9 cellular contexts compared by ENCODE assay signal in the genomic region with DNA sequence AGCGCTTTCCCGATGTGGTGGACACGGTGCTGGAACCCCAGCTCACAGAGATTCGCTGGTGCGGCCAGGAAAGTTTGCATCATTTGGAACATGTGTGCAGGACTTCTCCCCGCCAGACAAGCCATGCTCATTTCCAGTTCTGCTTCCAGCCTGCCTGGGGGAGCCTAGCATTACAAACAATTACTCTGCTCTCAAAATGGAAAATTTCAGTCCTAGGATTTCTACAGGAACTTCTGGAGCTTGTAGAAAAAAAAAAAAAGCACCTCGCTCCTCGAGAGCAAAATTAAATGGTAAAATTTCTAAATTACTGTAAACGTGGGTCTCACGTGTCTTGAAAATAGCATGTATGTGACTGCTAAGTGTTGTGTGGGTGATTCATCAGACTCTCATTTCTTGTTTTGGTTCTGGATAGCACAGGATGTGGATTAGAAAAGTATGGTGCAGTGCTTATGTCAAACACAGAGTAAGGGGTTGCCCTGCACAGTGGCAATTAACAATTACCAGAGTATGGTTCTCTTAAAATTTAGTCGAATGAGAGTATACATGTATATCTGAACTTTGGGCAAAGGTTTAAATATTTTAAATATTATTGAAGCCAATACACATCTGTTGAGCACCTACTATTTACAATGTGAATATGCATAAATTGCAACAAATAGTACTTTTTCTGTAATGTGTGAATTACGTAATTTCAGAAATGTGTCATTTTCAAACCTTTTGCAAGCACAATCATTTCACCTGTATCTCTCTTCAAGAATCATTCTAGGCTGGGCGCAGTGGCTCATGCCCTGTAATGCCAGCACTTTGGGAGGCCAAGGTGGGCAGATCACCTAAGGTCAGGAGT.
DNase-seq lines count a peak whose midpoint lies in the region; ATAC-seq and TF ChIP-seq lines count a peak whose summit lies in the region.
"Had no signal": no experiment of that assay in that cellular context is flagged by ENCODE, and none has a peak within 500 bp of the region (broad histone marks: within the 10 kb centered on the region; RNA-seq: fewer than 3 reads in every experiment).

No MANE protein-coding gene starts in this region.

- peak overlapping the region in 1 of 4 donors; percentile 43 for H3K4me3 Mint-ChIP-seq in CD4-positive, CD25-positive, alpha-beta regulatory T cell

- no peaks in the 10 kb centered on the region for H3F3A ChIP-seq in SK-N-SH (replicated peaks; ENCODE audit: insufficient read depth)

- POLR2A ChIA-PET in SK-N-SH (lab: Yijun Ruan, JAX), result no interaction called here

- H3K9me3 ChIP-seq in CD4-positive, CD25-positive, alpha-beta regulatory T cell (ENCODE audit: control insufficient read depth in 2 of 2, low read length in 2 of 2), result no peaks in the 10 kb centered on the region
- H3K9me3 ChIP-seq in adipocyte (ENCODE audit: control insufficient read depth, low read length) (peaks cover 4% of the 10 kb centered on the region), mesodermal cell (ENCODE audit: control insufficient read depth, low read length) (no peaks in the 10 kb centered on the region), SK-N-SH (no peaks in the 10 kb centered on the region)

- peaks cover 0 to 1% (median 0%) of the 10 kb centered on the region in 7 donors for H3K9me3 Mint-ChIP-seq in CD4-positive, CD25-positive, alpha-beta regulatory T cell

- no peaks in the 10 kb centered on the region for H3K36me3 Mint-ChIP-seq in CD4-positive, CD25-positive, alpha-beta regulatory T cell

- H3K27me3 ChIP-seq in CD4-positive, CD25-positive, alpha-beta regulatory T cell (ENCODE audit: control insufficient read depth, insufficient read depth, low read length), result no peaks in the 10 kb centered on the region
- no peaks in the 10 kb centered on the region for H3K27me3 ChIP-seq in adipocyte (replicated peaks; ENCODE audit: control insufficient read depth, insufficient read depth, low read length)
- H3K27me3 ChIP-seq in SK-N-SH (ENCODE audit: insufficient read depth), result no peaks in the 10 kb centered on the region

- CTCF ChIA-PET in SK-N-SH (lab: Yijun Ruan, JAX), result no interaction called here

- H2AFZ ChIP-seq in SK-N-SH (ENCODE audit: low read depth), result no peak overlapping the region
- H2AFZ ChIP-seq: parathyroid adenoma had no signal

- no peak overlapping the region for H3K4me2 ChIP-seq in SK-N-SH

- no peaks in the 10 kb centered on the region for H3K9me2 ChIP-seq in SK-N-SH

- no peak for TF ChIP-seq CTCF in HFF-Myc (IDR thresholded peaks at IDR 0.05; ENCODE audit: low read depth, low read length, missing control alignments)
- TF ChIP-seq CTCF in SK-N-SH (IDR thresholded peaks at IDR 0.05), result no peak

- DNase-seq in CD4-positive, CD25-positive, alpha-beta regulatory T cell, result peak in 2 of 3 donors; percentile 16 to 77
- DNase-seq in HFF-Myc (ENCODE audit: extremely low read depth, low read depth) (peak; percentile 83), adipocyte (ENCODE audit: low read depth) (peak; percentile 71), SK-N-SH (no peak), islet precursor cell (no peak)

- no peaks in the 10 kb centered on the region for H3K36me3 ChIP-seq in CD4-positive, CD25-positive, alpha-beta regulatory T cell (ENCODE audit: control insufficient read depth, insufficient read depth, low read length)
- H3K36me3 ChIP-seq in adipocyte (ENCODE audit: control insufficient read depth, insufficient read depth, low read length, severe bottlenecking), result no peaks in the 10 kb centered on the region
- H3K36me3 ChIP-seq in mesodermal cell (ENCODE audit: control insufficient read depth, insufficient read depth, low read length), result no peaks in the 10 kb centered on the region
- H3K36me3 ChIP-seq in SK-N-SH (replicated peaks in 1 of 2; ENCODE audit: control insufficient read depth in 1 of 2, insufficient read depth in 2 of 2, low read length in 1 of 2), result no peaks in the 10 kb centered on the region

- no peaks in the 10 kb centered on the region for H3K79me2 ChIP-seq in SK-N-SH (ENCODE audit: insufficient read depth)
- H3K79me2 ChIP-seq: parathyroid adenoma had no signal

- no peak for TF ChIP-seq EP300 in SK-N-SH (IDR thresholded peaks at IDR 0.05; ENCODE audit: borderline replicate concordance in 1 of 2, low read depth in 1 of 2, low read length in 1 of 2)

- H3K4me3 ChIP-seq in CD4-positive, CD25-positive, alpha-beta regulatory T cell (ENCODE audit: low read depth, low read length), result no peak overlapping the region
- H3K4me3 ChIP-seq in HFF-Myc (replicated peaks; ENCODE audit: low read depth, low read length), result no peak overlapping the region; the same call in 1 of the 2 replicates
- H3K4me3 ChIP-seq in adipocyte (ENCODE audit: low read length), result peak overlapping the region; percentile 60
- H3K4me3 ChIP-seq in mesodermal cell (ENCODE audit: extremely low read depth, insufficient read depth, low read length, poor library complexity, severe bottlenecking), result no peak overlapping the region
- no peak overlapping the region for H3K4me3 ChIP-seq in SK-N-SH (ENCODE audit: low read depth in 2 of 2, low read length in 1 of 2)

- peaks cover 2 to 25% (median 6%) of the 10 kb centered on the region in 4 donors for H3K4me1 Mint-ChIP-seq in CD4-positive, CD25-positive, alpha-beta regulatory T cell

- no peaks in the 10 kb centered on the region for H3K4me1 ChIP-seq in CD4-positive, CD25-positive, alpha-beta regulatory T cell (ENCODE audit: control insufficient read depth, insufficient read depth, low read length, poor library complexity, severe bottlenecking)
- H3K4me1 ChIP-seq in adipocyte (ENCODE audit: control insufficient read depth, insufficient read depth, low read length) (peaks cover 25% of the 10 kb centered on the region), mesodermal cell (ENCODE audit: control insufficient read depth, insufficient read depth, low read length, poor library complexity, severe bottlenecking) (peaks cover 42% of the 10 kb centered on the region), SK-N-SH (ENCODE audit: control insufficient read depth in 1 of 2, insufficient read depth in 2 of 2, low read depth in 1 of 2, low read length in 1 of 2) (peaks cover 0 to 13% of the 10 kb centered on the region in 2 experiments; a peak in 1 of 4 replicates)
- H3K4me1 ChIP-seq: parathyroid adenoma had no signal

- no peak overlapping the region for H3K27ac ChIP-seq in CD4-positive, CD25-positive, alpha-beta regulatory T cell (ENCODE audit: insufficient read depth, low read length, poor library complexity, severe bottlenecking)
- H3K27ac ChIP-seq in mesodermal cell (ENCODE audit: low read depth, low read length, severe bottlenecking) (peak overlapping the region; percentile 30), SK-N-SH (ENCODE audit: low read depth in 2 of 2, low read length in 1 of 2) (no peak overlapping the region; a peak in 1 of 4 replicates)
- H3K27ac ChIP-seq: parathyroid adenoma had no signal

- no peak for TF ChIP-seq RAD21 in SK-N-SH (IDR thresholded peaks at IDR 0.05; ENCODE audit: low read length)

- H4K20me1 ChIP-seq in SK-N-SH (ENCODE audit: insufficient read depth), result no peaks in the 10 kb centered on the region

- ATAC-seq in CD4-positive, CD25-positive, alpha-beta regulatory T cell (ENCODE audit: low read depth in 2 of 2), result peak; percentile 88 to 98
- ATAC-seq in HG02763 (IDR thresholded peaks at IDR 0.05; ENCODE audit: unreplicated experiment) (no peak), GM21360 (IDR thresholded peaks at IDR 0.05; ENCODE audit: unreplicated experiment) (no peak)

- H3K9ac ChIP-seq in adipocyte (ENCODE audit: low read length) (peak overlapping the region; percentile 31), SK-N-SH (no peak overlapping the region)
- H3K9ac ChIP-seq: parathyroid adenoma had no signal

- H3K27ac Mint-ChIP-seq in CD4-positive, CD25-positive, alpha-beta regulatory T cell, result peak overlapping the region in 1 of 3 donors; percentile 3

- 90 to 93% methylated on average over 9 to 10 of the region's 13 CpGs for WGBS in mesodermal cell (ENCODE audit: insufficient coverage in 2 of 2), 2 experiments
- WGBS in SK-N-SH (ENCODE audit: low lambda C conversion rate), result 75% methylated on average over 13 of the region's 13 CpGs

- no peaks in the 10 kb centered on the region for H3K27me3 Mint-ChIP-seq in CD4-positive, CD25-positive, alpha-beta regulatory T cell

TF ChIP-seq in SK-N-SH, 30 proteins besides CTCF, POLR2A, EP300 and RAD21:
- TF ChIP-seq MEF2A (IDR thresholded peaks at IDR 0.05; ENCODE audit: borderline replicate concordance, low read depth) (no peak), RXRA (IDR thresholded peaks at IDR 0.05; ENCODE audit: borderline replicate concordance, low read depth) (no peak), JUND (IDR thresholded peaks at IDR 0.05) (no peak), MAX (IDR thresholded peaks at IDR 0.05; ENCODE audit: low read depth) (no peak), GATA2 (CRISPR knock-in tag; IDR thresholded peaks at IDR 0.05) (no peak), FOXM1 (IDR thresholded peaks at IDR 0.05; ENCODE audit: low read depth) (no peak), IRF3 (IDR thresholded peaks at IDR 0.05; ENCODE audit: low read depth, low read length) (no peak), YY1 (IDR thresholded peaks at IDR 0.05; ENCODE audit: low read depth) (no peak), RCOR1 (IDR thresholded peaks at IDR 0.05; ENCODE audit: low read length) (no peak), TCF12 (IDR thresholded peaks at IDR 0.05) (no peak), FOSL2 (IDR thresholded peaks at IDR 0.05; ENCODE audit: borderline replicate concordance, low read depth) (no peak)

Comparison
In these comparisons a context has a peak if more than half of its experiments do, and no peak if none do; other contexts are left out.
1. ATAC-seq: peak in CD4-positive, CD25-positive, alpha-beta regulatory T cell (2 of 2); none in HG02763 (single experiment) and GM21360 (single experiment).
2. DNase-seq: peak in CD4-positive, CD25-positive, alpha-beta regulatory T cell (2 of 3), HFF-Myc (single experiment) and adipocyte (single experiment); none in SK-N-SH (single experiment) and islet precursor cell (single experiment).